Comparison of ENCODE assay signal across 23 cellular contexts in genomic region chr5:127810707-127811106, GRCh38.
"Had no signal": no experiment of that assay in that cellular context is flagged by ENCODE, and none has a peak within 500 bp of the region (broad histone marks: within the 10 kb centered on the region; RNA-seq: fewer than 3 reads in every experiment).

No MANE protein-coding gene starts in this region.

- H3K27me3 ChIP-seq: ovary, sigmoid colon, tibial nerve, uterus had no signal

- FAIRE-seq: islet of Langerhans, kidney, small intestine had no signal

- H3K36me3 ChIP-seq: left ventricle myocardium inferior, ovary, sigmoid colon, tibial nerve, uterus had no signal

- H3K9me3 ChIP-seq: left ventricle myocardium inferior, mucosa of descending colon, ovary, sigmoid colon, tibial nerve, uterus had no signal

- H3K4me3 ChIP-seq: left ventricle myocardium inferior, lung, mucosa of descending colon, ovary, sigmoid colon, tibial nerve, uterus had no signal

- ATAC-seq: left colon; mucosa of descending colon; naive thymus-derived CD4-positive, alpha-beta T cell; natural killer cell treated with Interleukin-12 subunit alpha and Interleukin-12 subunit beta and Interleukin-15 and Interleukin-18, amount 100 ng/mL, for 72 hours; right cardiac atrium; stimulated activated memory B cell treated with anti-CD40 and anti-IgM and Interleukin-4, amounts not matched to agents 10 μg/mL and 1 μg/mL and 100 μg/mL, for 72 hours; stimulated activated naive CD8-positive, alpha-beta T cell treated with anti-CD3 and anti-CD28 coated beads, Interleukin-15, amount 100 ng/mL, for 72 hours had no signal

- H3K27ac ChIP-seq: left ventricle myocardium inferior, ovary, sigmoid colon, tibial nerve, uterus had no signal

- DNase-seq: immature natural killer cell; kidney; left colon; left ventricle myocardium inferior; mucosa of descending colon; naive thymus-derived CD4-positive, alpha-beta T cell; ovary; right cardiac atrium; sigmoid colon; small intestine; stimulated activated CD4-positive, alpha-beta T cell treated with anti-CD3 and anti-CD28 coated beads, Interleukin-1b, Interleukin-23, amount 100 ng/mL, for 48 hours; stimulated activated CD4-positive, alpha-beta T cell treated with anti-CD3 and anti-CD28 coated beads, Interleukin-2, amount 100 ng/mL, for 48 hours; stimulated activated CD4-positive, alpha-beta T cell treated with anti-CD3 and anti-CD28 coated beads, Interleukin-4, amount 100 ng/mL, for 4 hours; stimulated activated CD8-positive, alpha-beta memory T cell treated with anti-CD3 and anti-CD28 coated beads, Interleukin-4, amount 100 ng/mL, for 48 hours; stimulated activated naive CD4-positive, alpha-beta T cell treated with Interleukin-2 at 50 U/mL for 16 hours; stimulated activated naive CD8-positive, alpha-beta T cell treated with anti-CD3 and anti-CD28 coated beads, Interleukin-15, amount 100 ng/mL, for 72 hours; substantia nigra; uterus had no signal

- H3K4me1 ChIP-seq: left ventricle myocardium inferior had no signal
